Comparison of ENCODE assay signal across 19 cellular contexts in genomic region chr2:24881623-24882022, GRCh38. TPM values are rescaled to one million over a fixed set of nuclear protein-coding genes. Genes with fewer than 3 reads are reported as not detected.
DNase-seq lines count a peak whose midpoint lies in the region; ATAC-seq and TF ChIP-seq lines count a peak whose summit lies in the region.
"Had no signal": no experiment of that assay in that cellular context is flagged by ENCODE, and none has a peak within 500 bp of the region (broad histone marks: within the 10 kb centered on the region; RNA-seq: fewer than 3 reads in every experiment).

No MANE protein-coding gene starts in this region.

- no peaks in the 10 kb centered on the region for H3K9me3 ChIP-seq in DOHH2 (ENCODE audit: control insufficient read depth, insufficient read depth, low read length)
- H3K9me3 ChIP-seq: HAP-1, heart right ventricle, tibial artery had no signal

- H3K36me3 ChIP-seq in DOHH2 (ENCODE audit: control insufficient read depth, low read length) = peaks cover 13% of the 10 kb centered on the region
- H3K36me3 ChIP-seq: HAP-1, heart right ventricle, tibial artery had no signal

- TF ChIP-seq CTCF in DOHH2 (IDR thresholded peaks at IDR 0.05; ENCODE audit: low read depth, low read length, poor library complexity, severe bottlenecking) (peak; percentile 25), HFFc6 (IDR thresholded peaks at IDR 0.05) (peak; percentile 46), neural crest cell (conservative IDR thresholded peaks at IDR 0.05) (peak; percentile 22), Calu3 (IDR thresholded peaks at IDR 0.05; ENCODE audit: unreplicated experiment) (no peak)

- H3K36me3 Mint-ChIP-seq in HFFc6 (ENCODE audit: low read depth) (peaks cover 10% of the 10 kb centered on the region), neural crest cell (ENCODE audit: low read depth) (peaks cover 4% of the 10 kb centered on the region), Calu3 (ENCODE audit: insufficient read depth, unreplicated experiment) (peaks cover 5% of the 10 kb centered on the region)

- 0 out of 2 replicates have a peak overlapping the region, but pooled peaks have one; percentile 48 for H3K4me3 Mint-ChIP-seq in HFFc6
- no peak overlapping the region for H3K4me3 Mint-ChIP-seq in neural crest cell
- no peak overlapping the region for H3K4me3 Mint-ChIP-seq in Calu3 (ENCODE audit: low read depth, unreplicated experiment)
- H3K4me3 Mint-ChIP-seq: activated naive CD8-positive, alpha-beta T cell treated with anti-CD3 and anti-CD28 coated beads, Interleukin-2, amount 10 ng/mL, durations not matched to agents 7 days and 5 days; CD4-positive, alpha-beta T cell; central memory CD8-positive, alpha-beta T cell had no signal

- H3K27ac ChIP-seq in DOHH2 (ENCODE audit: low read depth, low read length) (no peak overlapping the region), cingulate gyrus (ENCODE audit: low read depth, low read length) (peak overlapping the region; percentile 50)
- H3K27ac ChIP-seq: heart right ventricle, tibial artery had no signal

- H3K27me3 Mint-ChIP-seq in HFFc6 (ENCODE audit: insufficient read depth) (peaks cover 2% of the 10 kb centered on the region), neural crest cell (ENCODE audit: low read depth) (no peaks in the 10 kb centered on the region), Calu3 (ENCODE audit: unreplicated experiment) (no peaks in the 10 kb centered on the region)
- H3K27me3 Mint-ChIP-seq: activated naive CD8-positive, alpha-beta T cell treated with anti-CD3 and anti-CD28 coated beads, Interleukin-2, amount 10 ng/mL, durations not matched to agents 7 days and 5 days; CD4-positive, alpha-beta T cell; central memory CD8-positive, alpha-beta T cell had no signal

- H3K27me3 ChIP-seq in DOHH2 (ENCODE audit: control insufficient read depth, low read length) = no peaks in the 10 kb centered on the region
- H3K27me3 ChIP-seq: heart right ventricle, tibial artery had no signal

- H3K4me1 ChIP-seq in DOHH2 (ENCODE audit: control insufficient read depth, low read length) = peaks cover 33% of the 10 kb centered on the region
- H3K4me1 ChIP-seq: HAP-1 had no signal

- peaks cover 9% of the 10 kb centered on the region; the same call in 1 of the 2 replicates for H4K20me1 ChIP-seq in DOHH2 (ENCODE audit: control insufficient read depth, insufficient read depth, low read depth, low read length)

- intact Hi-C loops in Calu3 (cut with micrococcal nuclease; ENCODE audit: unreplicated experiment) = no loop called here

- BruUV-seq in Calu3 (replicated peaks; lab: Mats Ljungman, UMichigan) = no TSS peak

- H3K4me1 Mint-ChIP-seq in HFFc6 (ENCODE audit: low read depth) (peaks cover 77% of the 10 kb centered on the region), neural crest cell (peaks cover 10% of the 10 kb centered on the region), Calu3 (ENCODE audit: low read depth, unreplicated experiment) (no peaks in the 10 kb centered on the region)

- ATAC-seq in GM19023 (IDR thresholded peaks at IDR 0.05; ENCODE audit: unreplicated experiment) = no peak
- ATAC-seq in HG02840 (IDR thresholded peaks at IDR 0.05; ENCODE audit: low FRiP score, unreplicated experiment) = no peak
- ATAC-seq: heart right ventricle had no signal

- peaks cover 86% of the 10 kb centered on the region for H3K79me2 ChIP-seq in DOHH2 (ENCODE audit: control insufficient read depth, low read length)

- no peak overlapping the region for H3K4me3 ChIP-seq in DOHH2 (ENCODE audit: low read length)
- H3K4me3 ChIP-seq: HAP-1, heart right ventricle, tibial artery had no signal

- DNase-seq in HFFc6 = no peak
- DNase-seq in neural crest cell (ENCODE audit: low read depth, low spot score) = no peak
- no peak for DNase-seq in Calu3
- DNase-seq in stimulated activated CD4-positive, alpha-beta T cell treated with anti-CD3 and anti-CD28 coated beads, Interleukin-12 subunit alpha, Interleukin-12 subunit beta, amount 100 ng/mL, for 4 hours = no peak
- DNase-seq: activated CD4-positive, alpha-beta T cell treated with anti-CD3 and anti-CD28 coated beads for 1 hour; activated CD8-positive, alpha-beta memory T cell treated with anti-CD3 and anti-CD28 coated beads, Interleukin-2, amount 50 U/mL, for 48 hours; activated naive CD8-positive, alpha-beta T cell treated with anti-CD3 and anti-CD28 coated beads, Interleukin-2, amount 10 ng/mL, durations not matched to agents 7 days and 5 days; CD4-positive, alpha-beta T cell; heart right ventricle; NCI-H1417 treated with DMSO at 0.1 percent for 48 hours; NCI-H524; stimulated activated CD4-positive, alpha-beta T cell treated with anti-CD3 and anti-CD28 coated beads, Interleukin-1b, Interleukin-23, amount 100 ng/mL, for 48 hours; tibial artery had no signal

- no peaks in the 10 kb centered on the region for H3K9me2 ChIP-seq in DOHH2 (replicated peaks; ENCODE audit: control insufficient read depth, low read length)

- H3K9me3 Mint-ChIP-seq in HFFc6 (no peaks in the 10 kb centered on the region), neural crest cell (no peaks in the 10 kb centered on the region), Calu3 (ENCODE audit: low read depth, unreplicated experiment) (no peaks in the 10 kb centered on the region)
- H3K9me3 Mint-ChIP-seq: activated naive CD8-positive, alpha-beta T cell treated with anti-CD3 and anti-CD28 coated beads, Interleukin-2, amount 10 ng/mL, durations not matched to agents 7 days and 5 days; CD4-positive, alpha-beta T cell; central memory CD8-positive, alpha-beta T cell had no signal

- no peaks in the 10 kb centered on the region for H3F3A ChIP-seq in DOHH2 (ENCODE audit: control insufficient read depth, insufficient read depth)

- CTCF ChIA-PET in Calu3 (lab: Charles Lee) = no interaction called here

- H3K27ac Mint-ChIP-seq in HFFc6 = peak overlapping the region; percentile 74
- no peak overlapping the region for H3K27ac Mint-ChIP-seq in neural crest cell (ENCODE audit: unreplicated experiment)
- no peak overlapping the region for H3K27ac Mint-ChIP-seq in Calu3 (ENCODE audit: unreplicated experiment)
- H3K27ac Mint-ChIP-seq: activated naive CD8-positive, alpha-beta T cell treated with anti-CD3 and anti-CD28 coated beads, Interleukin-2, amount 10 ng/mL, durations not matched to agents 7 days and 5 days; CD4-positive, alpha-beta T cell had no signal

- H3K4me2 ChIP-seq in DOHH2 (ENCODE audit: low read length) = no peak overlapping the region

RNA-seq across cellular contexts. Expression of gene ADCY3, which starts 38.4 kb away (rescaled TPM):
- total RNA-seq in HFFc6 (2021; fragmentation: NEBNext Ultra II Directional; extraction: Animal tissue kit (Norgen Biotek cat#: 25700)) = 10 to 100 TPM; 54.4 to 80.7 (median 72.0) TPM
- total RNA-seq in neural crest cell (48.1 and 49.2 TPM in 2 replicates), Calu3 (2022) (57.6 and 63.7 TPM in 2 replicates)
